Comparison of ENCODE assay signal across 23 cellular contexts in genomic region chr10:47144525-47144924, GRCh38.
DNase-seq lines count a peak whose midpoint lies in the region; ATAC-seq and TF ChIP-seq lines count a peak whose summit lies in the region.
"Had no signal": no experiment of that assay in that cellular context is flagged by ENCODE, and none has a peak within 500 bp of the region (broad histone marks: within the 10 kb centered on the region; RNA-seq: fewer than 3 reads in every experiment).

No MANE protein-coding gene starts in this region.

- H3K4me3 Mint-ChIP-seq in activated naive CD8-positive, alpha-beta T cell treated with anti-CD3 and anti-CD28 coated beads for 36 hours = no peak overlapping the region
- H3K4me3 Mint-ChIP-seq in neural crest cell = no peak overlapping the region
- H3K4me3 Mint-ChIP-seq in nephron progenitor cell = no peak overlapping the region
- H3K4me3 Mint-ChIP-seq: CD4-positive, alpha-beta memory T cell had no signal

- H3K4me1 ChIP-seq in thymus (ENCODE audit: control insufficient read depth, insufficient read depth, low read length) = peaks cover 12% of the 10 kb centered on the region
- H3K4me1 ChIP-seq in heart left ventricle = no peaks in the 10 kb centered on the region
- H3K4me1 ChIP-seq: Peyer's patch had no signal

- H3K4me1 Mint-ChIP-seq in activated naive CD8-positive, alpha-beta T cell treated with anti-CD3 and anti-CD28 coated beads for 36 hours = peaks cover 15% of the 10 kb centered on the region
- H3K4me1 Mint-ChIP-seq in neural crest cell (no peaks in the 10 kb centered on the region), nephron progenitor cell (peaks cover 17% of the 10 kb centered on the region)
- H3K4me1 Mint-ChIP-seq: CD4-positive, alpha-beta memory T cell had no signal

- ATAC-seq in heart left ventricle = no peak

- H3K27me3 Mint-ChIP-seq in activated naive CD8-positive, alpha-beta T cell treated with anti-CD3 and anti-CD28 coated beads for 36 hours = no peaks in the 10 kb centered on the region
- H3K27me3 Mint-ChIP-seq in neural crest cell (ENCODE audit: low read depth) = no peaks in the 10 kb centered on the region
- peaks cover 6% of the 10 kb centered on the region for H3K27me3 Mint-ChIP-seq in nephron progenitor cell (ENCODE audit: low read depth, poor library complexity)
- H3K27me3 Mint-ChIP-seq: CD4-positive, alpha-beta memory T cell had no signal

- TF ChIP-seq POLR2A in heart left ventricle (IDR thresholded peaks at IDR 0.05) = no peak

- 96% methylated on average over 3 of the region's 3 CpGs for WGBS in thymus
- WGBS in heart left ventricle, 4 donors = 93 to 98% (median 95%) methylated on average over 3 of the region's 3 CpGs

- no peaks in the 10 kb centered on the region for H3K9me3 Mint-ChIP-seq in activated naive CD8-positive, alpha-beta T cell treated with anti-CD3 and anti-CD28 coated beads for 36 hours
- H3K9me3 Mint-ChIP-seq in neural crest cell (no peaks in the 10 kb centered on the region), nephron progenitor cell (no peaks in the 10 kb centered on the region)
- H3K9me3 Mint-ChIP-seq: CD4-positive, alpha-beta memory T cell had no signal

- intact Hi-C loops in heart left ventricle (cut with DNase I) = no loop called here

- H3K36me3 ChIP-seq in KOPT-K1 (ENCODE audit: insufficient read depth, low read length) (no peaks in the 10 kb centered on the region), thymus (ENCODE audit: control insufficient read depth, insufficient read depth) (no peaks in the 10 kb centered on the region), heart left ventricle (no peaks in the 10 kb centered on the region)
- H3K36me3 ChIP-seq: Peyer's patch had no signal

- H3K9me3 ChIP-seq in KOPT-K1 (ENCODE audit: insufficient read depth, low read length, poor library complexity, severe bottlenecking) (no peaks in the 10 kb centered on the region), thymus (ENCODE audit: control insufficient read depth) (no peaks in the 10 kb centered on the region), heart left ventricle (no peaks in the 10 kb centered on the region)
- H3K9me3 ChIP-seq: Peyer's patch had no signal

- H3K27ac ChIP-seq in KOPT-K1 (ENCODE audit: low read depth, low read length, poor library complexity, severe bottlenecking) = peak overlapping the region; percentile 69
- peak overlapping the region; percentile 11 for H3K27ac ChIP-seq in thymus (ENCODE audit: low read depth)
- H3K27ac ChIP-seq in heart left ventricle = no peak overlapping the region
- H3K27ac ChIP-seq: Peyer's patch had no signal

- H3K27me3 ChIP-seq in thymus (ENCODE audit: control insufficient read depth, insufficient read depth) (no peaks in the 10 kb centered on the region), heart left ventricle (peaks cover 0 to 2% (median 0%) of the 10 kb centered on the region in 9 donors)
- H3K27me3 ChIP-seq: Peyer's patch had no signal

- peak overlapping the region; percentile 87 for H3K27ac Mint-ChIP-seq in activated naive CD8-positive, alpha-beta T cell treated with anti-CD3 and anti-CD28 coated beads for 36 hours
- H3K27ac Mint-ChIP-seq in neural crest cell (ENCODE audit: unreplicated experiment) (peak overlapping the region; percentile 76), nephron progenitor cell (no peak overlapping the region)

- TF ChIP-seq CTCF in neural crest cell (conservative IDR thresholded peaks at IDR 0.05) (no peak), heart left ventricle (IDR thresholded peaks at IDR 0.05) (no peak), nephron progenitor cell (IDR thresholded peaks at IDR 0.05) (no peak)

- DNase-seq in activated naive CD8-positive, alpha-beta T cell treated with anti-CD3 and anti-CD28 coated beads for 36 hours = no peak
- DNase-seq in neural crest cell (ENCODE audit: low read depth, low spot score) (no peak), heart left ventricle (no peak), nephron progenitor cell (no peak), NCI-H1417 treated with DMSO at 0.1 percent for 48 hours (lab: John Stamatoyannopoulos, UW) (no peak)
- DNase-seq: C1 segment of cervical spinal cord; CD4-positive, alpha-beta memory T cell; COR-L47; DMS79; GF-D8; Karpas-422; NCI-H1092; NCI-H1436; NCI-H187; NCI-H2081 treated with DMSO at 0.1 percent for 48 hours; NCI-H2171; NCI-H226; NCI-H510A; NCI-H69; Peyer's patch; SHP77 treated with DMSO at 0.1 percent for 48 hours had no signal

- peaks cover 2% of the 10 kb centered on the region for H3K36me3 Mint-ChIP-seq in activated naive CD8-positive, alpha-beta T cell treated with anti-CD3 and anti-CD28 coated beads for 36 hours
- H3K36me3 Mint-ChIP-seq in neural crest cell (ENCODE audit: low read depth) (no peaks in the 10 kb centered on the region), nephron progenitor cell (ENCODE audit: low read depth) (no peaks in the 10 kb centered on the region)
- H3K36me3 Mint-ChIP-seq: CD4-positive, alpha-beta memory T cell had no signal

- H3K4me3 ChIP-seq in thymus (ENCODE audit: low read length) (no peak overlapping the region), heart left ventricle (no peak overlapping the region)
- H3K4me3 ChIP-seq: Peyer's patch had no signal

Comparison
In these comparisons a context has a peak if more than half of its experiments do, and no peak if none do; other contexts are left out.
1. H3K27ac ChIP-seq: peak in KOPT-K1 (single experiment) and thymus (single experiment); none in heart left ventricle (0 of 12).